In the genomic region with DNA sequence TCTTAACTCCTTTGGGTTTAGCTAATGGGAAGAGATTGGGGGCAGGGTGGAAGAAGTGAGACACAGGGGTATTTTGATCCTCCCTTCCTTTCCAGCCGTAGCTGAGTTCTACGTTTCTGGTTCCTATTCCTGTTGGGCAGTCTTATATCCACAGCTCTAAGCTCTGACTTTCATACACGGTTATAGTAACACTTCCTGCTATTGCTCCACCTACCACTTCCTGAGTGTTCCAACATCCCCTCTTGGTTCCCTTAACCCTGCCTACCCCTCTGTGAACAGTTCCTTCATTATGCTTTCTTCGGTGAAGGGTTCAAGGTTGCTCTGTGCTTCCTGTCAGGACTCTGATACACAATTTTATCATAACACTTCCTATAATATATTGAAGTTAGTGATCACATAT, we compare ENCODE assay signal across 14 cellular contexts.
"Had no signal": no experiment of that assay in that cellular context is flagged by ENCODE, and none has a peak within 500 bp of the region (broad histone marks: within the 10 kb centered on the region; RNA-seq: fewer than 3 reads in every experiment).

No MANE protein-coding gene starts in this region.

- H3K9me3 Mint-ChIP-seq: effector memory CD8-positive, alpha-beta T cell; mesothelial cell of epicardium; neural progenitor cell had no signal

- H3K27ac Mint-ChIP-seq: activated naive CD8-positive, alpha-beta T cell; dendritic cell treated with granulocyte-macrophage colony-stimulating factor and Interleukin-4, amounts not matched to agents 40 ng/mL and 50 ng/mL, for 4 days; effector memory CD8-positive, alpha-beta T cell; mesothelial cell of epicardium; neural progenitor cell had no signal

- H3K36me3 Mint-ChIP-seq: activated naive CD8-positive, alpha-beta T cell; mesothelial cell of epicardium; neural progenitor cell had no signal

- DNase-seq: activated effector memory CD4-positive, alpha-beta T cell treated with Interleukin-2 at 50 U/mL for 16 hours; amygdala; brain microvascular endothelial cell; cerebellar nuclear complex; effector memory CD8-positive, alpha-beta T cell; kidney; small intestine; tibial artery had no signal

- H3K4me1 Mint-ChIP-seq: neural progenitor cell had no signal

- H3K4me3 Mint-ChIP-seq: activated naive CD8-positive, alpha-beta T cell; dendritic cell treated with granulocyte-macrophage colony-stimulating factor and Interleukin-4, amounts not matched to agents 40 ng/mL and 50 ng/mL, for 4 days; effector memory CD8-positive, alpha-beta T cell; mesothelial cell of epicardium; neural progenitor cell had no signal

- H3K27me3 Mint-ChIP-seq: dendritic cell treated with granulocyte-macrophage colony-stimulating factor and Interleukin-4, amounts not matched to agents 40 ng/mL and 50 ng/mL, for 4 days had no signal

- ATAC-seq: activated CD4-positive, CD25-positive, alpha-beta regulatory T cell treated with anti-CD3 and anti-CD28 coated beads, Interleukin-2, amount 50 U/mL, for 24 hours; effector memory CD8-positive, alpha-beta T cell; gastroesophageal sphincter had no signal
